ENCODE assay signal across 9 cellular contexts in genomic region chr5:94793113-94793815, GRCh38.
A peak's percentile ranks its signal among the peaks of the same experiment; 100 is the strongest.
DNase-seq lines count a peak whose midpoint lies in the region; ATAC-seq and TF ChIP-seq lines count a peak whose summit lies in the region.
"Had no signal": no experiment of that assay in that cellular context is flagged by ENCODE, and none has a peak within 500 bp of the region (broad histone marks: within the 10 kb centered on the region; RNA-seq: fewer than 3 reads in every experiment).

No MANE protein-coding gene starts in this region.

- no peak overlapping the region; the same call in 1 of the 2 replicates for H3K4me3 ChIP-seq in GM12864 (ENCODE audit: low read depth, low read length)
- no peak overlapping the region for H3K4me3 ChIP-seq in IMR-90 (ENCODE audit: insufficient read depth, low read depth, low read length)
- H3K4me3 ChIP-seq in adipocyte (ENCODE audit: low read length), result peak overlapping the region; percentile 31
- H3K4me3 ChIP-seq in GM23338, result no peak overlapping the region
- H3K4me3 ChIP-seq in psoas muscle, result no peak overlapping the region
- H3K4me3 ChIP-seq: skin epidermis had no signal

- in situ Hi-C loops in IMR-90 (cut with MboI; ENCODE audit: low sequenced_read_pairs), result no loop called here

- no peak for TF ChIP-seq RAD21 in IMR-90 (IDR thresholded peaks at IDR 0.05; ENCODE audit: low read length)

- peak overlapping the region; percentile 76 for H2BK120ac ChIP-seq in IMR-90 (ENCODE audit: low read depth, low read length)

- H2BK15ac ChIP-seq in IMR-90 (ENCODE audit: low read depth, low read length), result no peak overlapping the region

- H3K56ac ChIP-seq in IMR-90 (ENCODE audit: extremely low read depth, insufficient read depth, low read length), result peak overlapping the region; percentile 30

- DNase-seq in GM12864 (ENCODE audit: low read depth) (peak; percentile 84), IMR-90 (peak; percentile 92), adipocyte (ENCODE audit: low read depth) (peak; percentile 47), GM23338 (ENCODE audit: low spot score) (no peak), T1000 (lab: John Stamatoyannopoulos, UW) (no peak), psoas muscle (no peak)

- ATAC-seq in GM21515 (IDR thresholded peaks at IDR 0.05; ENCODE audit: unreplicated experiment) (peak; percentile 100), IMR-90 (ENCODE audit: low read depth) (peak; percentile 97), GM23338 (no peak), psoas muscle (no peak)
- ATAC-seq in stimulated activated memory B cell treated with anti-CD40 and anti-IgM and Interleukin-4, amounts not matched to agents 10 μg/mL and 1 μg/mL and 100 μg/mL, for 72 hours, result peak; percentile 97

- intact Hi-C loops in IMR-90 (cut with micrococcal nuclease) (no loop called here), psoas muscle (cut with DNase I) (no loop called here)

- H3F3A ChIP-seq in GM23338 (replicated peaks; ENCODE audit: low read depth), result no peaks in the 10 kb centered on the region

- BruUV-seq in IMR-90 (replicated peaks; lab: Mats Ljungman, UMichigan), result no TSS peak

- TF ChIP-seq CTCF in GM12864 (IDR thresholded peaks at IDR 0.05; ENCODE audit: low read depth, low read length, missing control alignments) (no peak), IMR-90 (conservative IDR thresholded peaks at IDR 0.05; ENCODE audit: low read depth, low read length) (no peak), GM23338 (conservative IDR thresholded peaks at IDR 0.05; ENCODE audit: low read depth in 2 of 2) (no peak), psoas muscle (IDR thresholded peaks at IDR 0.05) (no peak)

- H4K20me1 ChIP-seq in IMR-90 (ENCODE audit: insufficient read depth, low read length), result no peaks in the 10 kb centered on the region
- no peaks in the 10 kb centered on the region for H4K20me1 ChIP-seq in GM23338 (replicated peaks; ENCODE audit: insufficient read depth)

- H3K9ac ChIP-seq in IMR-90 (ENCODE audit: low read depth, low read length), result no peak overlapping the region
- peak overlapping the region; percentile 37 for H3K9ac ChIP-seq in adipocyte (ENCODE audit: low read length)

- H3K4me2 ChIP-seq in IMR-90 (ENCODE audit: low read depth, low read length), result peak overlapping the region; percentile 62; the same call in 1 of the 2 replicates
- H3K4me2 ChIP-seq in GM23338, result no peak overlapping the region

- H2BK20ac ChIP-seq in IMR-90 (ENCODE audit: low read depth, low read length), result peak overlapping the region; percentile 69; the same call in 1 of the 2 replicates

- CTCF ChIA-PET in IMR-90 (lab: Yijun Ruan, JAX), result no interaction called here

- WGBS in IMR-90 (ENCODE audit: extremely low coverage in 2 of 2, insufficient read length in 1 of 2), 2 experiments, result no CpG with 5 or more reads among the region's 4 CpGs
- 63 to 70% (median 64%) methylated on average over 4 of the region's 4 CpGs for WGBS in psoas muscle, 3 donors

- no peak overlapping the region for H2AK5ac ChIP-seq in IMR-90 (ENCODE audit: low read depth, low read length)

- no peaks in the 10 kb centered on the region for H3K36me3 Mint-ChIP-seq in stimulated activated memory B cell treated with anti-CD40 and anti-IgM and Interleukin-4, amounts not matched to agents 10 μg/mL and 1 μg/mL and 100 μg/mL, for 72 hours
- H3K36me3 Mint-ChIP-seq in GM23338 (ENCODE audit: low read depth), result no peaks in the 10 kb centered on the region

- H3K79me2 ChIP-seq in GM23338 (replicated peaks; ENCODE audit: insufficient read depth), result no peaks in the 10 kb centered on the region

- H3K23ac ChIP-seq in IMR-90 (ENCODE audit: low read depth, low read length), result peak overlapping the region; percentile 40; the same call in 1 of the 2 replicates

- H3K4me1 ChIP-seq in IMR-90 (ENCODE audit: control insufficient read depth, insufficient read depth, low read length) (peaks cover 6% of the 10 kb centered on the region; the same call in 1 of the 2 replicates), adipocyte (ENCODE audit: control insufficient read depth, insufficient read depth, low read length) (peaks cover 18% of the 10 kb centered on the region), GM23338 (ENCODE audit: insufficient read depth) (peaks cover 4% of the 10 kb centered on the region; the same call in 1 of the 2 replicates), psoas muscle (no peaks in the 10 kb centered on the region)

- no peaks in the 10 kb centered on the region for H3K79me1 ChIP-seq in IMR-90 (ENCODE audit: low read depth in 1 of 2, low read length in 2 of 2)

- H3K18ac ChIP-seq in IMR-90 (ENCODE audit: low read depth, low read length), result peak overlapping the region; percentile 88; the same call in 1 of the 2 replicates

- no peaks in the 10 kb centered on the region for H3K9me2 ChIP-seq in GM23338 (ENCODE audit: insufficient read depth)

- POLR2A ChIA-PET in IMR-90 (lab: Charles Lee; ENCODE audit: unreplicated experiment), result no interaction called here

- no peaks in the 10 kb centered on the region for H3K36me3 ChIP-seq in IMR-90 (ENCODE audit: control insufficient read depth, insufficient read depth, low read length)
- no peaks in the 10 kb centered on the region for H3K36me3 ChIP-seq in adipocyte (ENCODE audit: control insufficient read depth, insufficient read depth, low read length, severe bottlenecking)
- no peaks in the 10 kb centered on the region for H3K36me3 ChIP-seq in GM23338 (ENCODE audit: insufficient read depth)
- H3K36me3 ChIP-seq in psoas muscle (ENCODE audit: insufficient read depth in 1 of 2, low read depth in 1 of 2), result no peaks in the 10 kb centered on the region

- no peak overlapping the region for H4K91ac ChIP-seq in IMR-90 (ENCODE audit: insufficient read depth, low read depth, low read length)

- H3K27me3 Mint-ChIP-seq in stimulated activated memory B cell treated with anti-CD40 and anti-IgM and Interleukin-4, amounts not matched to agents 10 μg/mL and 1 μg/mL and 100 μg/mL, for 72 hours, result no peaks in the 10 kb centered on the region
- no peaks in the 10 kb centered on the region for H3K27me3 Mint-ChIP-seq in GM23338 (ENCODE audit: insufficient read depth, low read depth, poor library complexity)

- H3K4me3 Mint-ChIP-seq in stimulated activated memory B cell treated with anti-CD40 and anti-IgM and Interleukin-4, amounts not matched to agents 10 μg/mL and 1 μg/mL and 100 μg/mL, for 72 hours, result no peak overlapping the region
- no peak overlapping the region for H3K4me3 Mint-ChIP-seq in GM23338

- peak overlapping the region; percentile 54 for H3K27ac Mint-ChIP-seq in stimulated activated memory B cell treated with anti-CD40 and anti-IgM and Interleukin-4, amounts not matched to agents 10 μg/mL and 1 μg/mL and 100 μg/mL, for 72 hours
- no peak overlapping the region for H3K27ac Mint-ChIP-seq in GM23338

- TF ChIP-seq POLR2A in IMR-90 (IDR thresholded peaks at IDR 0.05; ENCODE audit: low read depth, low read length), result no peak

- H3K4ac ChIP-seq in IMR-90 (ENCODE audit: low read depth, low read length), result peak overlapping the region; percentile 71; the same call in 1 of the 2 replicates

- H3K9me3 ChIP-seq in IMR-90 (ENCODE audit: control insufficient read depth, insufficient read depth, low read length) (no peaks in the 10 kb centered on the region), adipocyte (ENCODE audit: control insufficient read depth, low read length) (no peaks in the 10 kb centered on the region), psoas muscle (no peaks in the 10 kb centered on the region)

- dilution Hi-C loops in IMR-90 (cut with HindIII; ENCODE audit: low sequenced_read_pairs, unreplicated experiment), result no loop called here

- H3K27me3 ChIP-seq in IMR-90 (ENCODE audit: control insufficient read depth, insufficient read depth, low read length), result no peaks in the 10 kb centered on the region
- no peaks in the 10 kb centered on the region for H3K27me3 ChIP-seq in adipocyte (replicated peaks; ENCODE audit: control insufficient read depth, insufficient read depth, low read length)
- no peaks in the 10 kb centered on the region for H3K27me3 ChIP-seq in GM23338 (ENCODE audit: insufficient read depth)
- no peaks in the 10 kb centered on the region for H3K27me3 ChIP-seq in psoas muscle (ENCODE audit: insufficient read depth in 3 of 3, low read length in 2 of 3)

- H3K9me1 ChIP-seq in IMR-90 (ENCODE audit: insufficient read depth, low read length), result peaks cover 7% of the 10 kb centered on the region

- peaks cover 33% of the 10 kb centered on the region for H3K4me1 Mint-ChIP-seq in stimulated activated memory B cell treated with anti-CD40 and anti-IgM and Interleukin-4, amounts not matched to agents 10 μg/mL and 1 μg/mL and 100 μg/mL, for 72 hours
- H3K4me1 Mint-ChIP-seq in GM23338, result peaks cover 4% of the 10 kb centered on the region

- H2AFZ ChIP-seq in IMR-90 (replicated peaks; ENCODE audit: low read length, poor library complexity) (no peak overlapping the region), GM23338 (no peak overlapping the region)

- H3K9me3 Mint-ChIP-seq in stimulated activated memory B cell treated with anti-CD40 and anti-IgM and Interleukin-4, amounts not matched to agents 10 μg/mL and 1 μg/mL and 100 μg/mL, for 72 hours, result no peaks in the 10 kb centered on the region
- H3K9me3 Mint-ChIP-seq in GM23338, result no peaks in the 10 kb centered on the region

- H3K27ac ChIP-seq in IMR-90 (ENCODE audit: insufficient read depth, low read length), result no peak overlapping the region
- H3K27ac ChIP-seq in GM23338 (ENCODE audit: low read depth), result no peak overlapping the region
- no peak overlapping the region for H3K27ac ChIP-seq in psoas muscle

- H2BK5ac ChIP-seq in IMR-90 (ENCODE audit: low read depth, low read length, poor library complexity, severe bottlenecking), result peak overlapping the region; percentile 81

- H4K5ac ChIP-seq in IMR-90 (ENCODE audit: low read depth, low read length), result peak overlapping the region; percentile 17; the same call in 1 of the 2 replicates

- no peak overlapping the region for H2AK9ac ChIP-seq in IMR-90 (replicated peaks; ENCODE audit: low read depth, low read length, poor library complexity)

- peak overlapping the region in 1 of 2 experiments; percentile 45; a peak in 1 of 4 replicates for H4K8ac ChIP-seq in IMR-90 (ENCODE audit: low read depth in 2 of 2, low read length in 2 of 2)

- peak overlapping the region; percentile 69; the same call in 1 of the 2 replicates for H3K14ac ChIP-seq in IMR-90 (replicated peaks; ENCODE audit: low read depth, low read length)

TF ChIP-seq in IMR-90, 13 proteins besides CTCF, POLR2A, EP300 and RAD21:
- TF ChIP-seq MAFK (IDR thresholded peaks at IDR 0.05; ENCODE audit: low read depth, low read length), result no peak
- TF ChIP-seq NFE2L2 (IDR thresholded peaks at IDR 0.05; ENCODE audit: low read depth, low read length), result no peak
- peak; percentile 18; the same call in 1 of the 2 replicates for TF ChIP-seq FOS (IDR thresholded peaks at IDR 0.05; ENCODE audit: low read depth, low read length)

Comparison
In these comparisons a context has a peak if more than half of its experiments do, and no peak if none do; other contexts are left out.
1. DNase-seq: peak in GM12864 (single experiment), IMR-90 (single experiment) and adipocyte (single experiment); none in GM23338 (single experiment), T1000 (single experiment) and psoas muscle (0 of 2).
2. ATAC-seq: peak in GM21515 (single experiment), IMR-90 (single experiment) and stimulated activated memory B cell treated with anti-CD40 and anti-IgM and Interleukin-4, amounts not matched to agents 10 μg/mL and 1 μg/mL and 100 μg/mL, for 72 hours (single experiment); none in GM23338 (single experiment) and psoas muscle (0 of 4).